ENCODE assay signal across 1 cellular context in genomic region chr4:24514808-24515207, GRCh38.
TF ChIP-seq lines count a peak whose summit lies in the region.

No MANE protein-coding gene starts in this region.

TF ChIP-seq in HepG2, 621 proteins besides CTCF, POLR2A, EP300 and RAD21 (continued from another document):
- TF ChIP-seq, protein P1, sequence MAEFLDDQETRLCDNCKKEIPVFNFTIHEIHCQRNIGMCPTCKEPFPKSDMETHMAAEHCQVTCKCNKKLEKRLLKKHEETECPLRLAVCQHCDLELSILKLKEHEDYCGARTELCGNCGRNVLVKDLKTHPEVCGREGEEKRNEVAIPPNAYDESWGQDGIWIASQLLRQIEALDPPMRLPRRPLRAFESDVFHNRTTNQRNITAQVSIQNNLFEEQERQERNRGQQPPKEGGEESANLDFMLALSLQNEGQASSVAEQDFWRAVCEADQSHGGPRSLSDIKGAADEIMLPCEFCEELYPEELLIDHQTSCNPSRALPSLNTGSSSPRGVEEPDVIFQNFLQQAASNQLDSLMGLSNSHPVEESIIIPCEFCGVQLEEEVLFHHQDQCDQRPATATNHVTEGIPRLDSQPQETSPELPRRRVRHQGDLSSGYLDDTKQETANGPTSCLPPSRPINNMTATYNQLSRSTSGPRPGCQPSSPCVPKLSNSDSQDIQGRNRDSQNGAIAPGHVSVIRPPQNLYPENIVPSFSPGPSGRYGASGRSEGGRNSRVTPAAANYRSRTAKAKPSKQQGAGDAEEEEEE (CRISPR knock-in tag; IDR thresholded peaks at IDR 0.05; ENCODE audit: borderline replicate concordance) = no peak
